In the genomic region with DNA sequence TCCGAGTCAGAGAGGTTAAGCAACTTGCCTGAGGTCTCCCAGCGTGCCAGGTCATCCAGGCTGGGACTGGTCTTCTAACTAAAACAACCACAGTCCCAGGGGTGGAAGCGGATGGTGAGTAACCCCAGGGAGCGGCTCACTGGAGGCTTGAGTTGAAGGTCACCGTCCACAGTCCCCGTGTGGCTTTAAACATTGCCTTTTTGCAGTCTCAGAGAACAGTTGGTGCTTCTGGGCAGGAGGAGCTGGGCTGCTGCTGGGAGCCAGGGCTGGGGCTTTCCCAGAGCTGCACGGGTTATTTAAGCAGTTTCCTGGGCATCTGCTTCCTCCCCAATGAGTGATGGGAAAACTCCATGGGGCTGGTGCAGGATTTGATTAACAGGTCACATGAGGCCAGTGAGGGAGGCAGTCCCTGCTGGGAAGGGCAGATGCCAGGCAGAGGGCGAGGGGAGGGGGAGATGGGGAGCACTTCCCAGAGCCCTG, we compare ENCODE assay signal across 1 cellular context.
TF ChIP-seq lines count a peak whose summit lies in the region.

No MANE protein-coding gene starts in this region.

TF ChIP-seq in SK-N-SH treated with all-trans-retinoic acid at 6 μM for 48 hours, 23 proteins besides CTCF, POLR2A, EP300 and RAD21 (continued from another document):
- TF ChIP-seq PATZ1 (CRISPR knock-in tag; IDR thresholded peaks at IDR 0.05; ENCODE audit: borderline replicate concordance) (no peak), ZNF8 (CRISPR knock-in tag; IDR thresholded peaks at IDR 0.05) (no peak), SNAI2 (CRISPR knock-in tag; IDR thresholded peaks at IDR 0.05) (0 out of 2 replicates have a peak, but pooled peaks have one; percentile 44), OSR1 (CRISPR knock-in tag; IDR thresholded peaks at IDR 0.05) (no peak), PPARA (CRISPR knock-in tag; IDR thresholded peaks at IDR 0.05; ENCODE audit: borderline replicate concordance) (no peak), CSRNP3 (CRISPR knock-in tag; IDR thresholded peaks at IDR 0.05) (no peak), ZNF565 (CRISPR knock-in tag; conservative IDR thresholded peaks at IDR 0.05; ENCODE audit: low read depth) (no peak), ESRRG (CRISPR knock-in tag; IDR thresholded peaks at IDR 0.05) (no peak), RARB (CRISPR knock-in tag; IDR thresholded peaks at IDR 0.05) (no peak), ZC3H10 (CRISPR knock-in tag; IDR thresholded peaks at IDR 0.05) (0 out of 2 replicates have a peak, but pooled peaks have one; percentile 8), TCF4 (CRISPR knock-in tag; IDR thresholded peaks at IDR 0.05; ENCODE audit: borderline replicate concordance) (peak; percentile 57; the same call in 1 of the 2 replicates), ZFP30 (CRISPR knock-in tag; IDR thresholded peaks at IDR 0.05) (no peak)
